8 cellular contexts compared by ENCODE assay signal in genomic region chr7:73667344-73668102, GRCh38. TPM values are rescaled to one million over a fixed set of nuclear protein-coding genes. Genes with fewer than 3 reads are reported as not detected.
DNase-seq lines count a peak whose midpoint lies in the region; ATAC-seq and TF ChIP-seq lines count a peak whose summit lies in the region.

VPS37D (plus strand) TSS chr7:73667831; CDS start chr7:73667959, 128 bp downstream.

- H3K27me3 ChIP-seq in CD4-positive, alpha-beta T cell (ENCODE audit: control insufficient read depth, insufficient read depth, low read length) = peaks cover 30% of the 10 kb centered on the region
- peaks cover 30% of the 10 kb centered on the region for H3K27me3 ChIP-seq in mononuclear cell (ENCODE audit: insufficient read depth, low read length)

- peaks cover 11% of the 10 kb centered on the region for H3K4me1 ChIP-seq in mononuclear cell (ENCODE audit: insufficient read depth, low read length)

- no peak within 1 kb of the TSS for H3K27ac ChIP-seq in CD4-positive, alpha-beta T cell (ENCODE audit: low read depth, low read length)

- no peaks in the 10 kb centered on the region for H3K9me3 ChIP-seq in CD4-positive, alpha-beta T cell (ENCODE audit: control insufficient read depth, low read length)
- H3K9me3 ChIP-seq in mononuclear cell (ENCODE audit: low read depth, low read length) = no peaks in the 10 kb centered on the region

- no peak within 1 kb of the TSS for H3K27ac Mint-ChIP-seq in CD4-positive, alpha-beta T cell

- H3K27me3 Mint-ChIP-seq in CD4-positive, alpha-beta T cell = peaks cover 40% of the 10 kb centered on the region

- peak; percentile 91 for ATAC-seq in CD4-positive, alpha-beta T cell (ENCODE audit: poor library complexity)
- peak; percentile 84 for ATAC-seq in GM19438 (IDR thresholded peaks at IDR 0.05; ENCODE audit: low read depth, unreplicated experiment)

- DNase-seq in CD4-positive, alpha-beta T cell = peak; percentile 85 to 97 (median 93)
- DNase-seq in HK-2 (ENCODE audit: unreplicated experiment) (peak; percentile 89), NK-92 (lab: John Stamatoyannopoulos, UW; ENCODE audit: unreplicated experiment) (peak; percentile 51), epidermal melanocyte (ENCODE audit: insufficient read length, low spot score) (peak; percentile 90)
- peak; percentile 70 for DNase-seq in activated CD8-positive, alpha-beta memory T cell treated with anti-CD3 and anti-CD28 coated beads, Interleukin-2, amount 50 U/mL, for 24 hours (ENCODE audit: extremely low read depth)
- peak; percentile 87 to 91 for DNase-seq in stimulated activated CD8-positive, alpha-beta memory T cell treated with anti-CD3 and anti-CD28 coated beads, Interleukin-2, amount 100 ng/mL, for 1 hour (ENCODE audit: low read depth in 2 of 2)

- H3K36me3 Mint-ChIP-seq in CD4-positive, alpha-beta T cell (ENCODE audit: low read depth) = no peaks in the 10 kb centered on the region

- peaks cover 6% of the 10 kb centered on the region for H3K9me3 Mint-ChIP-seq in CD4-positive, alpha-beta T cell

- peaks cover 5% of the 10 kb centered on the region for H3K4me1 Mint-ChIP-seq in CD4-positive, alpha-beta T cell (ENCODE audit: low read depth)

- peak; percentile 52 for TF ChIP-seq CTCF in CD4-positive, alpha-beta T cell (IDR thresholded peaks at IDR 0.05)

- POLR2A ChIA-PET in CD4-positive, alpha-beta T cell (lab: Charles Lee) = interaction anchor here (0.8 to 1.6 kb wide), 2 partner anchors 16 to 71 kb away, joined by 4 to 7 read pairs; partner anchors contain the start of genes ABHD11, BUD23 and DNAJC30

- CTCF ChIA-PET in CD4-positive, alpha-beta T cell (lab: Charles Lee) = interaction anchor here (0.6 to 3.2 kb wide), 9 partner anchors 9 to 110 kb away, joined by 3 to 14 read pairs (median 4); partner anchors contain the start of gene BCL7B

- intact Hi-C loops in CD4-positive, alpha-beta T cell (cut with DNase I, micrococcal nuclease) = loop anchor here (1.0 to 5.0 kb wide), 8 partner anchors 16 to 175 kb away; partner anchors contain the start of genes ABHD11 (in 2 of the 2), BAZ1B (in 2 of the 2), BUD23 (in 1 of the 2) and DNAJC30 (in 1 of the 2)

- H3K4me3 Mint-ChIP-seq in CD4-positive, alpha-beta T cell = peak within 1 kb of the TSS; percentile 82

- peak within 1 kb of the TSS; percentile 18 for H3K4me3 ChIP-seq in mononuclear cell (ENCODE audit: low read length)

RNA-seq across cellular contexts. Expression of gene VPS37D, which starts in this region (rescaled TPM):
- total RNA-seq in CD4-positive, alpha-beta T cell = under 1 TPM; 0.81 to 0.96 TPM
- total RNA-seq in mononuclear cell = 0.63 TPM

Comparison
In these comparisons a context has a peak if more than half of its experiments do, and no peak if none do; other contexts are left out.
1. Peak in DNase-seq and ATAC-seq in CD4-positive, alpha-beta T cell; RNA of the gene not detected or under 1 TPM.